In genomic region chr9:91155181-91155580, GRCh38 we compare ENCODE assay signal across 20 cellular contexts.
"Had no signal": no experiment of that assay in that cellular context is flagged by ENCODE, and none has a peak within 500 bp of the region (broad histone marks: within the 10 kb centered on the region; RNA-seq: fewer than 3 reads in every experiment).

No MANE protein-coding gene starts in this region.

- H3K9me3 ChIP-seq: lower lobe of right lung, thyroid gland had no signal

- H3K36me3 ChIP-seq: cardiac muscle cell, lower lobe of right lung, thyroid gland had no signal

- H3K27ac Mint-ChIP-seq: activated B cell treated with CpG ODN at 0.5 μM for 24 hours, endodermal cell, nephron had no signal

- H3K4me1 ChIP-seq: foreskin keratinocyte had no signal

- H3K27me3 Mint-ChIP-seq: activated B cell treated with CpG ODN at 0.5 μM for 24 hours had no signal

- H3K27me3 ChIP-seq: cardiac muscle cell, dorsolateral prefrontal cortex, foreskin keratinocyte, thyroid gland had no signal

- H3K4me3 Mint-ChIP-seq: activated B cell treated with CpG ODN at 0.5 μM for 24 hours, endodermal cell, nephron had no signal

- H3K4me3 ChIP-seq: cardiac muscle cell, dorsolateral prefrontal cortex, lower lobe of right lung, smooth muscle cell, thyroid gland had no signal

- ATAC-seq: activated naive CD4-positive, alpha-beta T cell treated with anti-CD3 and anti-CD28 coated beads, Interleukin-2, amount 50 U/mL, for 72 hours; foreskin keratinocyte; lower lobe of right lung; sciatic nerve had no signal

- H3K27ac ChIP-seq: cardiac muscle cell, dorsolateral prefrontal cortex, epithelial cell of prostate, foreskin keratinocyte, lower lobe of right lung, thyroid gland had no signal

- DNase-seq: activated B cell treated with CpG ODN at 0.5 μM for 24 hours; activated CD4-positive, alpha-beta T cell treated with anti-CD3 and anti-CD28 coated beads, Interleukin-2, amount 50 U/mL, for 1 hour; activated gamma-delta T cell treated with Interleukin-2 at 50 U/mL for 16 hours; activated T-cell treated with anti-CD3 and anti-CD28 coated beads, Interleukin-2, amount 50 U/mL, for 1 hour; amniotic stem cell; dorsolateral prefrontal cortex; endodermal cell; foreskin keratinocyte; hippocampal formation; lower lobe of right lung; stimulated activated CD4-positive, alpha-beta T cell treated with anti-CD3 and anti-CD28 coated beads, Interleukin-4, amount 100 ng/mL, for 1 hour; SW 1271; T-helper 9 cell; thyroid gland had no signal

- H3K4me2 ChIP-seq: smooth muscle cell had no signal

- H3K4me1 Mint-ChIP-seq: endodermal cell, nephron had no signal
